Comparison of ENCODE assay signal across 18 cellular contexts in the genomic region with DNA sequence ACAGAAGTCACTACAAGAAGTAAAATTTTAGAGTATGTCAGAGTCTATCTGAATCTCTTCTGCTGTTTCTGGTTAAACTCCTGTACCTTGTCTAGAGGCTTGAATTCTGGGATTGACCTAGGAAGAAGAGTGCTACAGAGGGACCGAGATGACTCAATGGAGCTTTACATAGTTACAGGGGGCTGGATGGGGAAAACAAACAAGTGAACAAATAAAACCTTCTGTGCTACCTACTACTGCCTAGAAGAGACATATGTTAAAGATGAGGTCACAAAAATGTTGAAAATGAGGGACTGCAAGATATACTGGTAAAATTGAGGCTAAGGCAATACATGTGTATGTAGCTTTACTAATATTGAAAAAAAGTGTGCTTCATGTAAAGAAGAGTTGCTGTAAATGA.
DNase-seq lines count a peak whose midpoint lies in the region; ATAC-seq and TF ChIP-seq lines count a peak whose summit lies in the region.
"Had no signal": no experiment of that assay in that cellular context is flagged by ENCODE, and none has a peak within 500 bp of the region (broad histone marks: within the 10 kb centered on the region; RNA-seq: fewer than 3 reads in every experiment).

No MANE protein-coding gene starts in this region.

- no peak overlapping the region for H2BK120ac ChIP-seq in mesendoderm (ENCODE audit: low read depth, low read length)

- no peak overlapping the region for H3K27ac ChIP-seq in mesendoderm (ENCODE audit: low read depth, low read length)
- H3K27ac ChIP-seq in testis: no peak overlapping the region

- no peak overlapping the region for H2BK15ac ChIP-seq in mesendoderm (replicated peaks; ENCODE audit: low read depth)

- H3K9ac ChIP-seq in mesendoderm (ENCODE audit: low read length): no peak overlapping the region

- TF ChIP-seq POLR2A in testis (IDR thresholded peaks at IDR 0.05): no peak

- H4K8ac ChIP-seq in mesendoderm (ENCODE audit: low read depth, low read length): no peak overlapping the region

- DNase-seq in DMS53 (lab: John Stamatoyannopoulos, UW) (peak; percentile 76), ELR (ENCODE audit: low read depth) (peak; percentile 2), NCI-H446 treated with DMSO at 0.1 percent for 48 hours (lab: John Stamatoyannopoulos, UW) (peak; percentile 10), mesendoderm (peak; percentile 9), NCI-H748 (lab: John Stamatoyannopoulos, UW; ENCODE audit: unreplicated experiment) (no peak), testis (no peak)
- DNase-seq: ACHN; BE2C; C1 segment of cervical spinal cord; CD4-positive, CD25-positive, alpha-beta regulatory T cell; CD8-positive, alpha-beta memory T cell; COR-L47; DMS 273 treated with DMSO at 0.1 percent for 48 hours; DMS79; KBM-7 had no signal

- H2AK5ac ChIP-seq in mesendoderm (ENCODE audit: low read length): no peak overlapping the region

- ATAC-seq in HG03280 (IDR thresholded peaks at IDR 0.05; ENCODE audit: unreplicated experiment): no peak
- ATAC-seq: GM12878 had no signal

- WGBS in mesendoderm (ENCODE audit: extremely low coverage, insufficient coverage, low lambda C conversion rate): no CpG with 5 or more reads among the region's 1 CpG
- 96 to 100% methylated on average over 1 of the region's 1 CpG for WGBS in testis, 2 donors

- H3K56ac ChIP-seq in mesendoderm (ENCODE audit: low read length): no peak overlapping the region

- no peak overlapping the region for H3K23ac ChIP-seq in mesendoderm (ENCODE audit: low read length)

- H3K9me3 ChIP-seq in testis: no peaks in the 10 kb centered on the region
- H3K9me3 ChIP-seq: BE2C, HAP-1 had no signal

- no peak overlapping the region for H4K5ac ChIP-seq in mesendoderm (ENCODE audit: low read length)

- H3K4me1 ChIP-seq in mesendoderm (ENCODE audit: control insufficient read depth, low read depth, low read length) (no peaks in the 10 kb centered on the region), testis (no peaks in the 10 kb centered on the region)
- H3K4me1 ChIP-seq: BE2C, HAP-1 had no signal

- H3K18ac ChIP-seq in mesendoderm (ENCODE audit: low read length): no peak overlapping the region

- H3K4ac ChIP-seq in mesendoderm (ENCODE audit: low read depth, low read length): no peak overlapping the region

- H3K27me3 ChIP-seq in mesendoderm (ENCODE audit: insufficient read depth, low read length, poor library complexity): no peaks in the 10 kb centered on the region
- H3K27me3 ChIP-seq in testis: no peaks in the 10 kb centered on the region
- H3K27me3 ChIP-seq: BE2C had no signal

- intact Hi-C loops in testis (cut with DNase I; ENCODE audit: low total_unique reads): no loop called here

- TF ChIP-seq CTCF in testis (IDR thresholded peaks at IDR 0.05): no peak

- H3K4me2 ChIP-seq in mesendoderm (ENCODE audit: low read length): no peak overlapping the region

- H2BK5ac ChIP-seq in mesendoderm (ENCODE audit: low read length): no peak overlapping the region

- H3K4me3 ChIP-seq in mesendoderm (ENCODE audit: low read length) (no peak overlapping the region), testis (no peak overlapping the region)
- H3K4me3 ChIP-seq: GM12878, HAP-1 had no signal

- no peaks in the 10 kb centered on the region for H3K79me2 ChIP-seq in mesendoderm (ENCODE audit: control insufficient read depth, insufficient read depth, low read length)

- no peaks in the 10 kb centered on the region for H3K79me1 ChIP-seq in mesendoderm (ENCODE audit: low read length)

- H3K36me3 ChIP-seq in mesendoderm (ENCODE audit: control insufficient read depth, insufficient read depth, low read length): no peaks in the 10 kb centered on the region
- H3K36me3 ChIP-seq in testis (ENCODE audit: low read depth, missing control alignments): no peaks in the 10 kb centered on the region
- H3K36me3 ChIP-seq: BE2C, HAP-1 had no signal

Comparison
In these comparisons a context has a peak if more than half of its experiments do, and no peak if none do; other contexts are left out.
1. DNase-seq: peak in DMS53 (single experiment), ELR (single experiment), NCI-H446 treated with DMSO at 0.1 percent for 48 hours (single experiment) and mesendoderm (single experiment); none in NCI-H748 (single experiment) and testis (single experiment).